8 cellular contexts compared by ENCODE assay signal in genomic region chr3:53109822-53110771, GRCh38. TPM values are rescaled to one million over a fixed set of nuclear protein-coding genes. Genes with fewer than 3 reads are reported as not detected.
A peak's percentile ranks its signal among the peaks of the same experiment; 100 is the strongest.
DNase-seq lines count a peak whose midpoint lies in the region; ATAC-seq and TF ChIP-seq lines count a peak whose summit lies in the region.

No MANE protein-coding gene starts in this region.

- H3K4me2 ChIP-seq in HCT116 (ENCODE audit: low read length): no peak overlapping the region

- H3K4me3 ChIP-seq in BJ (ENCODE audit: low read depth, low read length) (no peak overlapping the region), HCT116 (replicated peaks in 1 of 2; ENCODE audit: low read depth in 1 of 2, low read length in 2 of 2) (no peak overlapping the region), colonic mucosa (no peak overlapping the region), uterus (no peak overlapping the region)

- no peaks in the 10 kb centered on the region for H3K27me3 ChIP-seq in BJ (ENCODE audit: control insufficient read depth, insufficient read depth, low read length)
- no peaks in the 10 kb centered on the region for H3K27me3 ChIP-seq in HCT116 (ENCODE audit: insufficient read depth, low read length)
- no peaks in the 10 kb centered on the region for H3K27me3 ChIP-seq in colonic mucosa
- no peaks in the 10 kb centered on the region for H3K27me3 ChIP-seq in uterus

- DNase-seq in BJ (ENCODE audit: low read depth): peak; percentile 84
- peak; percentile 19 for DNase-seq in HCT116 (ENCODE audit: low read depth, low spot score)
- peak; percentile 85 for DNase-seq in SKM-1 treated with dmso at 0.1 percent for 144 hours (lab: John Stamatoyannopoulos, UW; ENCODE audit: unreplicated experiment)
- DNase-seq in colonic mucosa: peak; percentile 53
- DNase-seq in lung microvascular endothelial cell (ENCODE audit: low read depth in 2 of 2): peak; percentile 22 to 47
- DNase-seq in uterus: peak; percentile 64 to 78

- H3K9ac ChIP-seq in HCT116 (ENCODE audit: low read length) (no peak overlapping the region), colonic mucosa (ENCODE audit: low read depth in 2 of 2, low read length in 2 of 2) (no peak overlapping the region)

- peak; percentile 24; the same call in 1 of the 2 replicates for TF ChIP-seq RAD21 in HCT116 (IDR thresholded peaks at IDR 0.05; ENCODE audit: low read depth)

- CTCF ChIA-PET in BJ (lab: Yijun Ruan, JAX): interaction anchor here (0.6 to 4.6 kb wide), 21 partner anchors 10 to 261 kb away, joined by 3 to 69 read pairs (median 3); partner anchors contain the start of gene PRKCD
- CTCF ChIA-PET in HCT116 (lab: Charles Lee): interaction anchor here (0.6 to 1.7 kb wide), 8 partner anchors 9 to 257 kb away, joined by 3 to 6 read pairs (median 3); no protein-coding TSS in a partner anchor

- no peaks in the 10 kb centered on the region for H3K9me2 ChIP-seq in HCT116 (ENCODE audit: insufficient read depth)

- H2AFZ ChIP-seq in HCT116 (ENCODE audit: low read depth, low read length, poor library complexity, severe bottlenecking): no peak overlapping the region

- TF ChIP-seq CTCF in BJ (IDR thresholded peaks at IDR 0.05; ENCODE audit: insufficient read depth, low read depth, low read length) (peak; percentile 93), HCT116 (IDR thresholded peaks at IDR 0.05 in 2 of 3, conservative IDR thresholded peaks at IDR 0.05 in 1 of 3; ENCODE audit: borderline replicate concordance in 1 of 3, insufficient read depth in 1 of 3, low read depth in 2 of 3, low read length in 2 of 3) (peak; percentile 21 to 76 (median 72); a peak in 5 of 6 replicates), colonic mucosa (IDR thresholded peaks at IDR 0.05) (peak; percentile 40), uterus (IDR thresholded peaks at IDR 0.05) (peak; percentile 12 to 46 (median 34))

- no peaks in the 10 kb centered on the region for H4K20me1 ChIP-seq in HCT116 (ENCODE audit: insufficient read depth)

- POLR2A ChIA-PET in BJ (lab: Charles Lee) (interaction anchor here (0.7 kb wide), 1 partner anchor 14 kb away, joined by 3 read pairs; no protein-coding TSS in a partner anchor), HCT116 (lab: Charles Lee) (no interaction called here)

- peak; percentile 80 for ATAC-seq in HCT116
- no peak for ATAC-seq in GM19035 (IDR thresholded peaks at IDR 0.05; ENCODE audit: unreplicated experiment)
- no peak for ATAC-seq in HG03378 (IDR thresholded peaks at IDR 0.05; ENCODE audit: unreplicated experiment)

- BruUV-seq in HCT116 (replicated peaks; lab: Mats Ljungman, UMichigan): no TSS peak

- no peaks in the 10 kb centered on the region; the same call in none of the 2 replicates for H3K36me3 ChIP-seq in BJ (ENCODE audit: control insufficient read depth, insufficient read depth, low read length)
- H3K36me3 ChIP-seq in HCT116 (ENCODE audit: control insufficient read depth in 1 of 2, insufficient read depth in 2 of 2, low read length in 2 of 2): peaks cover 12 to 18% of the 10 kb centered on the region in 2 experiments; a peak in 2 of 4 replicates
- no peaks in the 10 kb centered on the region for H3K36me3 ChIP-seq in colonic mucosa
- H3K36me3 ChIP-seq in uterus: no peaks in the 10 kb centered on the region

- H3K4me1 ChIP-seq in HCT116 (ENCODE audit: control insufficient read depth in 1 of 2, insufficient read depth in 2 of 2, low read length in 2 of 2) (no peaks in the 10 kb centered on the region; a peak in 1 of 4 replicates), colonic mucosa (no peaks in the 10 kb centered on the region), uterus (no peaks in the 10 kb centered on the region)

- intact Hi-C loops in HCT116 (cut with micrococcal nuclease) (loop anchor here (1.0 to 10.0 kb wide), 2 partner anchors 259 to 605 kb away; no protein-coding TSS in a partner anchor), colonic mucosa (cut with DNase I) (no loop called here), uterus (cut with DNase I; ENCODE audit: low total_unique reads) (no loop called here)

- H3K27ac ChIP-seq in HCT116 (ENCODE audit: low read depth, low read length) (no peak overlapping the region), colonic mucosa (no peak overlapping the region), uterus (peak overlapping the region; percentile 62)

- TF ChIP-seq POLR2A in HCT116 (IDR thresholded peaks at IDR 0.05; ENCODE audit: borderline replicate concordance, extremely low read depth, insufficient read depth, insufficient read length) (no peak), uterus (IDR thresholded peaks at IDR 0.05) (no peak)

- H3K9me3 ChIP-seq in HCT116 (ENCODE audit: control insufficient read depth in 1 of 2, insufficient read depth in 1 of 2, low read depth in 1 of 2, low read length in 2 of 2): no peaks in the 10 kb centered on the region
- no peaks in the 10 kb centered on the region for H3K9me3 ChIP-seq in colonic mucosa
- H3K9me3 ChIP-seq in uterus: no peaks in the 10 kb centered on the region

- H3K79me2 ChIP-seq in HCT116 (ENCODE audit: insufficient read depth, low read length): no peaks in the 10 kb centered on the region

- RAD21 ChIA-PET in HCT116 (lab: Charles Lee; ENCODE audit: low non-redundant PET in 1 of 2, low total read pairs in 2 of 2, uncharacterized antibody in 2 of 2, unreplicated experiment in 2 of 2): interaction anchor here in 1 of 2 experiments (1.0 kb wide), 1 partner anchor 86 kb away, joined by 3 read pairs; no protein-coding TSS in a partner anchor

TF ChIP-seq in HCT116, 20 proteins besides CTCF, POLR2A, EP300 and RAD21:
- no peak for TF ChIP-seq MAX (IDR thresholded peaks at IDR 0.05)
- TF ChIP-seq CBX3 (IDR thresholded peaks at IDR 0.05; ENCODE audit: low read depth): no peak
- no peak for TF ChIP-seq SRF (IDR thresholded peaks at IDR 0.05; ENCODE audit: low read depth)
- no peak for TF ChIP-seq TCF7L2 (IDR thresholded peaks at IDR 0.05; ENCODE audit: borderline replicate concordance, extremely low read depth, insufficient read depth, insufficient read length)
- no peak for TF ChIP-seq ZFX (IDR thresholded peaks at IDR 0.05)
- no peak for TF ChIP-seq ELF1 (IDR thresholded peaks at IDR 0.05; ENCODE audit: borderline replicate concordance, low read depth)
- no peak for TF ChIP-seq YY1 (IDR thresholded peaks at IDR 0.05; ENCODE audit: extremely low read depth, insufficient replicate concordance, low read depth, low read length)

RNA-seq across cellular contexts. Expression of gene RFT1, which starts 20.1 kb away (rescaled TPM):
- 27.9 and 33.5 TPM in 2 replicates for polyA plus RNA-seq in BJ (2011; rRNA removed)
- 38.3 and 50.3 TPM in 2 replicates for polyA minus RNA-seq in BJ (2011; rRNA and poly(A)+ RNA removed)
- total RNA-seq in HCT116 (2021; ENCODE audit: unreplicated experiment) (33.6 TPM), colonic mucosa (10 to 100 TPM; 15.3 to 30.4 TPM), lung microvascular endothelial cell (9.4 and 11.3 TPM in 2 replicates), uterus (10 to 100 TPM; 13.1 to 38.2 (median 16.5) TPM)
- 25.1 and 33.3 TPM in 2 replicates for polyA plus RNA-seq in HCT116 (2012)

RNA-seq across cellular contexts. Expression of gene PRKCD, which starts 50.9 kb away (rescaled TPM):
- 24.2 and 33.5 TPM in 2 replicates for polyA plus RNA-seq in BJ (2011; rRNA removed)
- polyA minus RNA-seq in BJ (2011; rRNA and poly(A)+ RNA removed): 19.0 and 23.6 TPM in 2 replicates
- 34.4 TPM for total RNA-seq in HCT116 (2021; ENCODE audit: unreplicated experiment)
- polyA plus RNA-seq in HCT116 (2012): 34.6 and 38.9 TPM in 2 replicates
- 10 to 100 TPM; 58.9 to 75.0 TPM for total RNA-seq in colonic mucosa
- 0.99 and 1.5 TPM in 2 replicates for total RNA-seq in lung microvascular endothelial cell
- total RNA-seq in uterus: 10 to 100 TPM in 2 of 4 donors, 1 to 10 TPM in 1, under 1 TPM in 1; under 0.01 to 16.8 (median 12.6) TPM

Comparison
In these comparisons a context has a peak if more than half of its experiments do, and no peak if none do; other contexts are left out.
1. DNase-seq: peak in every context shown above with its lines; median percentile 85 in SKM-1 treated with dmso at 0.1 percent for 144 hours; 84 in BJ; 71 in uterus; 53 in colonic mucosa; 34 in lung microvascular endothelial cell; 19 in HCT116.
2. CTCF ChIP-seq: peak in every context shown above with its lines; median percentile 93 in BJ; 72 in HCT116; 40 in colonic mucosa; 34 in uterus.
3. H3K27ac ChIP-seq: peak in uterus (2 of 2); none in HCT116 (single experiment) and colonic mucosa (single experiment).